ENCODE assay signal across 1 cellular context in genomic region chr6:29965873-29966601, GRCh38.
A peak's percentile ranks its signal among the peaks of the same experiment; 100 is the strongest.
TF ChIP-seq lines count a peak whose summit lies in the region.

No MANE protein-coding gene starts in this region.

TF ChIP-seq in HepG2, 621 proteins besides CTCF, POLR2A, EP300 and RAD21 (continued from another document and continues in another):
- TF ChIP-seq ARID5B (CRISPR knock-in tag; IDR thresholded peaks at IDR 0.05) (peak; percentile 65), CREM (IDR thresholded peaks at IDR 0.05) (peak; percentile 61; the same call in 1 of the 2 replicates), CREM (CRISPR knock-in tag; IDR thresholded peaks at IDR 0.05) (no peak), BRCA1 (CRISPR knock-in tag; IDR thresholded peaks at IDR 0.05) (no peak), MEF2D (CRISPR knock-in tag; IDR thresholded peaks at IDR 0.05) (0 out of 2 replicates have a peak, but pooled peaks have one; percentile 22), HNF1A (IDR thresholded peaks at IDR 0.05; ENCODE audit: low read depth) (0 out of 2 replicates have a peak, but pooled peaks have one; percentile 54), HNF1A (CRISPR knock-in tag; IDR thresholded peaks at IDR 0.05; ENCODE audit: borderline replicate concordance) (no peak), ZNF614 (CRISPR knock-in tag; IDR thresholded peaks at IDR 0.05; ENCODE audit: borderline replicate concordance) (peak; percentile 43; the same call in 1 of the 2 replicates), ELF1 (CRISPR knock-in tag; IDR thresholded peaks at IDR 0.05) (peak; percentile 49; the same call in 1 of the 2 replicates), ZNF775 (CRISPR knock-in tag; IDR thresholded peaks at IDR 0.05; ENCODE audit: borderline replicate concordance) (no peak), TEAD3 (CRISPR knock-in tag; optimal IDR thresholded peaks at IDR 0.05; ENCODE audit: borderline replicate concordance) (peak; percentile 68), TFE3 (CRISPR knock-in tag; IDR thresholded peaks at IDR 0.05) (0 out of 2 replicates have a peak, but pooled peaks have one; percentile 17), ZNF766 (CRISPR knock-in tag; IDR thresholded peaks at IDR 0.05; ENCODE audit: borderline replicate concordance) (no peak), LCORL (IDR thresholded peaks at IDR 0.05) (no peak), LCORL (CRISPR knock-in tag; IDR thresholded peaks at IDR 0.05) (peak; percentile 76), ZNF557 (CRISPR knock-in tag; IDR thresholded peaks at IDR 0.05) (no peak), PHF20 (CRISPR knock-in tag; IDR thresholded peaks at IDR 0.05) (no peak), RARG (CRISPR knock-in tag; IDR thresholded peaks at IDR 0.05; ENCODE audit: low read depth) (no peak), ARNTL (CRISPR knock-in tag; IDR thresholded peaks at IDR 0.05) (0 out of 2 replicates have a peak, but pooled peaks have one; percentile 54), ZNF503 (CRISPR knock-in tag; IDR thresholded peaks at IDR 0.05) (peak; percentile 26; the same call in 1 of the 2 replicates), ZNF558 (CRISPR knock-in tag; IDR thresholded peaks at IDR 0.05; ENCODE audit: borderline replicate concordance) (0 out of 2 replicates have a peak, but pooled peaks have one; percentile 62), ZFY (CRISPR knock-in tag; IDR thresholded peaks at IDR 0.05) (peak; percentile 48; the same call in 1 of the 2 replicates), TCF7L2 (IDR thresholded peaks at IDR 0.05; ENCODE audit: low read depth, low read length) (peak; percentile 60; the same call in 1 of the 2 replicates), MAZ (IDR thresholded peaks at IDR 0.05; ENCODE audit: borderline replicate concordance, low read depth, low read length) (0 out of 2 replicates have a peak, but pooled peaks have one; percentile 38), MAZ (CRISPR knock-in tag; IDR thresholded peaks at IDR 0.05; ENCODE audit: low read depth) (no peak; the same call in 1 of the 2 replicates), ZNF552 (CRISPR knock-in tag; IDR thresholded peaks at IDR 0.05; ENCODE audit: borderline replicate concordance) (no peak), PAXIP1 (CRISPR knock-in tag; conservative IDR thresholded peaks at IDR 0.05) (peak; percentile 80), ZNF605 (CRISPR knock-in tag; IDR thresholded peaks at IDR 0.05) (0 out of 2 replicates have a peak, but pooled peaks have one; percentile 13), ZBTB14 (CRISPR knock-in tag; IDR thresholded peaks at IDR 0.05) (no peak), ZBTB10 (CRISPR knock-in tag; IDR thresholded peaks at IDR 0.05; ENCODE audit: borderline replicate concordance) (no peak), PHF21A (CRISPR knock-in tag; IDR thresholded peaks at IDR 0.05) (peak; percentile 87)
